ENCODE assay signal across 27 cellular contexts in genomic region chr4:12734586-12734985, GRCh38.
"Had no signal": no experiment of that assay in that cellular context is flagged by ENCODE, and none has a peak within 500 bp of the region (broad histone marks: within the 10 kb centered on the region; RNA-seq: fewer than 3 reads in every experiment).

No MANE protein-coding gene starts in this region.

- H3K4me1 ChIP-seq: body of pancreas, esophagus muscularis mucosa, foreskin keratinocyte, heart right ventricle, sigmoid colon, stomach, thyroid gland, upper lobe of left lung, vagina had no signal

- H3K27ac ChIP-seq: adrenal gland, body of pancreas, esophagus muscularis mucosa, foreskin keratinocyte, heart right ventricle, ovary, sigmoid colon, stomach, thyroid gland, upper lobe of left lung, vagina, WERI-Rb-1 had no signal

- H3K36me3 ChIP-seq: adrenal gland, esophagus muscularis mucosa, heart right ventricle, ovary, sigmoid colon, stomach, thyroid gland, upper lobe of left lung, vagina, WERI-Rb-1 had no signal

- H3K9me3 ChIP-seq: adrenal gland, body of pancreas, esophagus muscularis mucosa, heart right ventricle, ovary, sigmoid colon, stomach, thyroid gland, upper lobe of left lung, vagina had no signal

- DNase-seq: activated CD4-positive, alpha-beta T cell treated with anti-CD3 and anti-CD28 coated beads for 48 hours; activated CD4-positive, alpha-beta T cell treated with anti-CD3 and anti-CD28 coated beads, Interleukin-2, amount 50 U/mL, for 48 hours; activated CD8-positive, alpha-beta memory T cell treated with anti-CD3 and anti-CD28 coated beads for 24 hours; activated effector memory CD4-positive, alpha-beta T cell treated with Interleukin-2 at 50 U/mL for 16 hours; activated naive CD4-positive, alpha-beta T cell treated with anti-CD3 and anti-CD28 coated beads for 36 hours; activated naive CD8-positive, alpha-beta T cell treated with anti-CD3 and anti-CD28 coated beads for 36 hours; aorta; body of pancreas; dermis blood vessel endothelial cell; effector CD4-positive, alpha-beta T cell; foreskin keratinocyte; heart right ventricle; naive thymus-derived CD4-positive, alpha-beta T cell; ovary; sigmoid colon; small intestine; stimulated activated CD4-positive, alpha-beta T cell treated with anti-CD3 and anti-CD28 coated beads, Interleukin-4, amount 100 ng/mL, for 24 hours; stomach; thyroid gland; upper lobe of left lung; WERI-Rb-1 had no signal

- ATAC-seq: activated CD4-positive, CD25-positive, alpha-beta regulatory T cell treated with anti-CD3 and anti-CD28 coated beads, Interleukin-2, amount 50 U/mL, for 24 hours; body of pancreas; foreskin keratinocyte; heart right ventricle; naive thymus-derived CD4-positive, alpha-beta T cell; stimulated activated effector memory CD8-positive, alpha-beta T cell treated with anti-CD3 and anti-CD28 coated beads, Interleukin-12 subunit alpha, Interleukin-12 subunit beta, amount 100 ng/mL, for 72 hours had no signal

- H3K4me3 ChIP-seq: adrenal gland, body of pancreas, esophagus muscularis mucosa, heart right ventricle, ovary, sigmoid colon, stomach, thyroid gland, upper lobe of left lung, vagina had no signal

- H3K27me3 ChIP-seq: adrenal gland, body of pancreas, foreskin keratinocyte, heart right ventricle, ovary, sigmoid colon, thyroid gland, upper lobe of left lung, vagina had no signal

- FAIRE-seq: colon, small intestine had no signal
